Comparison of ENCODE assay signal across 36 cellular contexts in genomic region chr3:187960820-187961219, GRCh38.
DNase-seq lines count a peak whose midpoint lies in the region; TF ChIP-seq lines count a peak whose summit lies in the region.
"Had no signal": no experiment of that assay in that cellular context is flagged by ENCODE, and none has a peak within 500 bp of the region (broad histone marks: within the 10 kb centered on the region; RNA-seq: fewer than 3 reads in every experiment).

No MANE protein-coding gene starts in this region.

- 50% methylated on average over 2 of the region's 2 CpGs for WGBS in mammary epithelial cell (ENCODE audit: low coverage, missing lambda C conversion rate)

- H3K9me3 ChIP-seq in mammary epithelial cell (replicated peaks; ENCODE audit: insufficient read depth, low read length), result no peaks in the 10 kb centered on the region
- no peaks in the 10 kb centered on the region for H3K9me3 ChIP-seq in ascending aorta
- H3K9me3 ChIP-seq: breast epithelium, ovary, Peyer's patch, suprapubic skin, upper lobe of left lung had no signal

- H3K36me3 Mint-ChIP-seq in MCF 10A (ENCODE audit: insufficient read depth, unreplicated experiment), result no peaks in the 10 kb centered on the region
- H3K36me3 Mint-ChIP-seq: CD4-positive, CD25-positive, alpha-beta regulatory T cell; memory B cell had no signal

- no peak overlapping the region for H3K27ac ChIP-seq in mammary epithelial cell (ENCODE audit: insufficient read depth, low read depth, low read length)
- H3K27ac ChIP-seq in brain microvascular endothelial cell, result no peak overlapping the region
- no peak overlapping the region for H3K27ac ChIP-seq in ascending aorta
- H3K27ac ChIP-seq: 22Rv1, breast epithelium, epithelial cell of prostate, ovary, Peyer's patch, suprapubic skin, upper lobe of left lung had no signal

- H3K4me2 ChIP-seq in mammary epithelial cell (ENCODE audit: insufficient read depth, low read depth, low read length), result no peak overlapping the region

- intact Hi-C loops in MCF 10A (cut with micrococcal nuclease) (no loop called here), mammary epithelial cell (cut with micrococcal nuclease) (no loop called here), ascending aorta (cut with DNase I) (no loop called here)

- no peaks in the 10 kb centered on the region for H4K20me1 ChIP-seq in mammary epithelial cell (ENCODE audit: insufficient read depth, low read length)

- H3K9ac ChIP-seq in mammary epithelial cell (ENCODE audit: insufficient read depth, low read length), result no peak overlapping the region

- H3K27ac Mint-ChIP-seq in MCF 10A (ENCODE audit: low read depth, unreplicated experiment), result no peak overlapping the region
- H3K27ac Mint-ChIP-seq: activated CD4-positive, alpha-beta memory T cell treated with anti-CD3 and anti-CD28 coated beads, Interleukin-2, amount 10 ng/mL, durations not matched to agents 7 days and 5 days; activated T-helper 1 cell treated with anti-CD3 and anti-CD28 coated beads, Interleukin-12 subunit alpha, Interleukin-12 subunit beta, Interleukin-2, Interleukin-4 antibody, amounts not matched to agents 30 ng/mL and 10 ng/mL and 1 ng/mL, durations not matched to agents 14 hours and 24 hours and 36 hours; CD4-positive, CD25-positive, alpha-beta regulatory T cell; HFFc6; immature natural killer cell; memory B cell; nephron had no signal

- no peaks in the 10 kb centered on the region for H3K79me2 ChIP-seq in mammary epithelial cell (ENCODE audit: insufficient read depth, low read length)

- H3K36me3 ChIP-seq in mammary epithelial cell (ENCODE audit: insufficient read depth, low read length) (no peaks in the 10 kb centered on the region), brain microvascular endothelial cell (replicated peaks) (no peaks in the 10 kb centered on the region), ascending aorta (no peaks in the 10 kb centered on the region)
- H3K36me3 ChIP-seq: breast epithelium, ovary, Peyer's patch, suprapubic skin, upper lobe of left lung had no signal

- BruUV-seq in MCF 10A (replicated peaks; lab: Mats Ljungman, UMichigan), result no TSS peak
- no TSS peak for BruUV-seq in mammary epithelial cell (replicated peaks; lab: Mats Ljungman, UMichigan)

- DNase-seq in MCF 10A (ENCODE audit: unreplicated experiment) (peak; percentile 49), mammary epithelial cell (no peak), brain microvascular endothelial cell (peak; percentile 34), iris pigment epithelial cell (ENCODE audit: low read depth) (peak; percentile 39), ascending aorta (ENCODE audit: low spot score in 2 of 2) (no peak), NOMO-1 treated with DMSO at 0.1 percent for 48 hours (lab: John Stamatoyannopoulos, UW; ENCODE audit: unreplicated experiment) (no peak), cerebellum (ENCODE audit: low spot score) (no peak), KBM-7 (no peak)
- DNase-seq: activated CD4-positive, alpha-beta memory T cell treated with anti-CD3 and anti-CD28 coated beads, Interleukin-2, amount 10 ng/mL, durations not matched to agents 7 days and 5 days; activated CD8-positive, alpha-beta memory T cell treated with anti-CD3 and anti-CD28 coated beads, Interleukin-2, amount 50 U/mL, for 4 hours; activated naive CD4-positive, alpha-beta T cell treated with Interleukin-2 at 50 U/mL for 16 hours; CD4-positive, CD25-positive, alpha-beta regulatory T cell; effector CD8-positive, alpha-beta T cell; GOT3; HFFc6; immature natural killer cell; KG1; left colon; MV-4-11; NCI-H1436 treated with DMSO at 0.1 percent for 48 hours; NCI-H226; NCI-H69; ovary; Peyer's patch; retina; SHP77; stimulated activated naive CD4-positive, alpha-beta T cell; upper lobe of left lung had no signal

- no peak overlapping the region for H2AFZ ChIP-seq in mammary epithelial cell (ENCODE audit: low read depth, low read length)

- POLR2A ChIA-PET in MCF 10A (lab: Yijun Ruan, JAX), result interaction anchor here (0.6 to 0.9 kb wide), 4 partner anchors 13 to 862 kb away, joined by 3 to 4 read pairs (median 4); no protein-coding TSS in a partner anchor

- H3K9me3 Mint-ChIP-seq in MCF 10A (ENCODE audit: unreplicated experiment), result no peaks in the 10 kb centered on the region
- H3K9me3 Mint-ChIP-seq: activated CD4-positive, alpha-beta memory T cell treated with anti-CD3 and anti-CD28 coated beads, Interleukin-2, amount 10 ng/mL, durations not matched to agents 7 days and 5 days; activated T-helper 1 cell treated with anti-CD3 and anti-CD28 coated beads, Interleukin-12 subunit alpha, Interleukin-12 subunit beta, Interleukin-2, Interleukin-4 antibody, amounts not matched to agents 30 ng/mL and 10 ng/mL and 1 ng/mL, durations not matched to agents 14 hours and 24 hours and 36 hours; CD4-positive, CD25-positive, alpha-beta regulatory T cell; HFFc6; immature natural killer cell; memory B cell; nephron had no signal

- dilution Hi-C loops in mammary epithelial cell (cut with HindIII; ENCODE audit: low sequenced_read_pairs), result no loop called here

- no peaks in the 10 kb centered on the region for H3K27me3 ChIP-seq in mammary epithelial cell (ENCODE audit: insufficient read depth, low read length)
- H3K27me3 ChIP-seq in brain microvascular endothelial cell (replicated peaks), result no peaks in the 10 kb centered on the region
- H3K27me3 ChIP-seq in ascending aorta, result no peaks in the 10 kb centered on the region
- H3K27me3 ChIP-seq: breast epithelium, ovary, Peyer's patch, suprapubic skin, upper lobe of left lung had no signal

- no peaks in the 10 kb centered on the region for H3K27me3 Mint-ChIP-seq in MCF 10A (ENCODE audit: insufficient read depth, unreplicated experiment)
- H3K27me3 Mint-ChIP-seq: CD4-positive, CD25-positive, alpha-beta regulatory T cell had no signal

- in situ Hi-C loops in mammary epithelial cell (cut with MboI; ENCODE audit: low sequenced_read_pairs in 2 of 2) (no loop called here), brain microvascular endothelial cell (cut with HindIII; ENCODE audit: low pct_ligation_motif_present, low sequenced_read_pairs) (no loop called here), KBM-7 (cut with MboI; ENCODE audit: low pct_unique_long_range_greater_than_20kb, low sequenced_read_pairs) (no loop called here)

- H3K4me1 Mint-ChIP-seq in MCF 10A (ENCODE audit: insufficient read depth, unreplicated experiment), result peaks cover 5% of the 10 kb centered on the region

- H3K4me3 ChIP-seq in mammary epithelial cell (replicated peaks in 1 of 3; ENCODE audit: insufficient read depth in 1 of 3, low read depth in 2 of 3, low read length in 3 of 3) (no peak overlapping the region), brain microvascular endothelial cell (ENCODE audit: low read depth, low read length) (no peak overlapping the region), ascending aorta (no peak overlapping the region)
- H3K4me3 ChIP-seq: breast epithelium, ovary, Peyer's patch, smooth muscle cell, suprapubic skin, upper lobe of left lung had no signal

- H3K4me1 ChIP-seq in mammary epithelial cell (ENCODE audit: insufficient read depth, low read length) (no peaks in the 10 kb centered on the region), ascending aorta (no peaks in the 10 kb centered on the region)
- H3K4me1 ChIP-seq: breast epithelium had no signal

- TF ChIP-seq CTCF in MCF 10A (IDR thresholded peaks at IDR 0.05; ENCODE audit: unreplicated experiment) (no peak), mammary epithelial cell (conservative IDR thresholded peaks at IDR 0.05 in 1 of 2, IDR thresholded peaks at IDR 0.05 in 1 of 2; ENCODE audit: extremely low read depth in 1 of 2, insufficient read depth in 1 of 2, low read depth in 1 of 2, low read length in 2 of 2) (no peak), brain microvascular endothelial cell (IDR thresholded peaks at IDR 0.05; ENCODE audit: low read depth, low read length, missing control alignments) (no peak), ascending aorta (IDR thresholded peaks at IDR 0.05) (no peak)

- no peak overlapping the region for H3K4me3 Mint-ChIP-seq in MCF 10A (ENCODE audit: unreplicated experiment)
- H3K4me3 Mint-ChIP-seq: activated CD4-positive, alpha-beta memory T cell treated with anti-CD3 and anti-CD28 coated beads, Interleukin-2, amount 10 ng/mL, durations not matched to agents 7 days and 5 days; activated T-helper 1 cell treated with anti-CD3 and anti-CD28 coated beads, Interleukin-12 subunit alpha, Interleukin-12 subunit beta, Interleukin-2, Interleukin-4 antibody, amounts not matched to agents 30 ng/mL and 10 ng/mL and 1 ng/mL, durations not matched to agents 14 hours and 24 hours and 36 hours; CD4-positive, CD25-positive, alpha-beta regulatory T cell; HFFc6; immature natural killer cell; memory B cell; nephron had no signal

- CTCF ChIA-PET in MCF 10A (lab: Yijun Ruan, JAX) (interaction anchor here (0.6 to 1.4 kb wide), 2 partner anchors 10 to 384 kb away, joined by 3 to 4 read pairs; no protein-coding TSS in a partner anchor), mammary epithelial cell (lab: Charles Lee; ENCODE audit: low non-redundant PET) (no interaction called here)

Comparison
In these comparisons a context has a peak if more than half of its experiments do, and no peak if none do; other contexts are left out.
1. DNase-seq: peak in MCF 10A (single experiment), brain microvascular endothelial cell (single experiment) and iris pigment epithelial cell (single experiment); none in mammary epithelial cell (single experiment), ascending aorta (0 of 2), NOMO-1 treated with DMSO at 0.1 percent for 48 hours (single experiment), cerebellum (single experiment) and KBM-7 (single experiment).